ENCODE assay signal across 8 cellular contexts in genomic region chr7:28853834-28854749, GRCh38.
A peak's percentile ranks its signal among the peaks of the same experiment; 100 is the strongest.
DNase-seq lines count a peak whose midpoint lies in the region; ATAC-seq and TF ChIP-seq lines count a peak whose summit lies in the region.

No MANE protein-coding gene starts in this region.

- intact Hi-C loops in A673 (cut with micrococcal nuclease; ENCODE audit: unreplicated experiment) = loop anchor here (5.0 to 10.0 kb wide), 3 partner anchors 227 to 559 kb away; no protein-coding TSS in a partner anchor

- DNase-seq in A673 (ENCODE audit: low spot score) = peak; percentile 85
- peak; percentile 65 for DNase-seq in NCI-H2171 (lab: John Stamatoyannopoulos, UW)
- peak; percentile 59 for DNase-seq in choroid plexus epithelial cell (ENCODE audit: low read depth)
- DNase-seq in left lobe of liver (ENCODE audit: low spot score) = peak; percentile 82
- DNase-seq in stimulated activated CD4-positive, alpha-beta T cell treated with anti-CD3 and anti-CD28 coated beads, Interleukin-1b, Interleukin-23, amount 100 ng/mL, for 48 hours = peak; percentile 64

- peak; percentile 88 for ATAC-seq in GM18519 (IDR thresholded peaks at IDR 0.05; ENCODE audit: low FRiP score, unreplicated experiment)
- peak; percentile 98 for ATAC-seq in HG03064 (IDR thresholded peaks at IDR 0.05; ENCODE audit: low read depth, unreplicated experiment)
- ATAC-seq in activated CD4-positive, CD25-positive, alpha-beta regulatory T cell treated with anti-CD3 and anti-CD28 coated beads, Interleukin-2, amount 50 U/mL, for 24 hours = peak; percentile 95 to 96
- peak; percentile 99 for ATAC-seq in left lobe of liver

- H3K27ac ChIP-seq in A673 (ENCODE audit: low read depth, low read length, poor library complexity, severe bottlenecking) = no peak overlapping the region

- H3K27me3 ChIP-seq in A673 (replicated peaks; ENCODE audit: insufficient read depth, low read depth, low read length, poor library complexity) = peaks cover 47% of the 10 kb centered on the region

- H3K36me3 ChIP-seq in A673 (ENCODE audit: insufficient read depth, low read length, poor library complexity, severe bottlenecking) = no peaks in the 10 kb centered on the region

- no peaks in the 10 kb centered on the region for H3K4me1 ChIP-seq in A673 (ENCODE audit: insufficient read depth, low read length, poor library complexity, severe bottlenecking)

- CTCF ChIA-PET in A673 (lab: Charles Lee) = no interaction called here

- H3K4me3 ChIP-seq in A673 (ENCODE audit: low read depth, low read length, poor library complexity, severe bottlenecking) = peak overlapping the region; percentile 48
- H3K4me3 ChIP-seq in choroid plexus epithelial cell (ENCODE audit: low read depth, low read length) = peak overlapping the region; percentile 48

- no peaks in the 10 kb centered on the region for H3K9me3 ChIP-seq in A673 (ENCODE audit: low read depth, low read length, poor library complexity, severe bottlenecking)

- TF ChIP-seq CTCF in A673 (conservative IDR thresholded peaks at IDR 0.05; ENCODE audit: low read depth, low read length) = peak; percentile 95
- TF ChIP-seq CTCF in choroid plexus epithelial cell (conservative IDR thresholded peaks at IDR 0.05; ENCODE audit: low read depth, low read length) = peak; percentile 79

- no TSS peak for BruUV-seq in A673 (replicated peaks; lab: Mats Ljungman, UMichigan)

- POLR2A ChIA-PET in A673 (lab: Charles Lee; ENCODE audit: low non-redundant PET) = interaction anchor here (0.6 kb wide), 1 partner anchor 1065 kb away, joined by 3 read pairs; no protein-coding TSS in a partner anchor
